ENCODE assay signal across 1 cellular context in the genomic region with DNA sequence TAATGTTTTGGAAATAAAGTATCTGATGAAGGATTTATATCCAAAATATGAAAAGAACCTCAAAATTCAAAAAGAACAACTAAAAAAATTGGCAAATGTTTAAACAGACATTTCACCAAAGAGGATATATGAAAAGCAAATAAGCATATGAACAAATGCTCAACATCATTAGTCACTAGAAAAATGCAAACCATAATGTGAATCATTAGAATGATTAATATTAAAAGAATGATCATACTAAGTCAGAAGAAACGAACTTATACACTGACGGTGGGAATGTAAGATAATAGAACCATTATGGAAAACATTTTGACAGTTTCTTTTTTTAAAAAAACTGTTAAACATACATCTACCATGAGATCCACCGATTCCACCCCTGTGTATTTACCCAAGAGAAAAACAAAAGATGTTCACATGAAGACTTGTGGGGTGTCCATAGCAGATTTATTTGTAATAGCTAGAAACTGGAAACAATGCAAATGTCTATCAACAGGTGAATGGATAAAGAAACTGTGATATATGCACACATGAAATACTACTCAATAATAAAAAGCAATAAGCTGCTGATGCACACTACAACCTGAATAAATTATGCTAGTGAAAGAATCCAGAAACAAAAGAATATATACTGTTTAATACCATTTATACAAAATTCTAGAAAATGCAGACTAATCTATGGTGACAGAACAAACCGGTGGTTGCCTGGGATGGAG.
TF ChIP-seq lines count a peak whose summit lies in the region.

No MANE protein-coding gene starts in this region.

TF ChIP-seq in SK-N-SH, 30 proteins besides CTCF, POLR2A, EP300 and RAD21 (continued from another document):
- TF ChIP-seq, protein P1, sequence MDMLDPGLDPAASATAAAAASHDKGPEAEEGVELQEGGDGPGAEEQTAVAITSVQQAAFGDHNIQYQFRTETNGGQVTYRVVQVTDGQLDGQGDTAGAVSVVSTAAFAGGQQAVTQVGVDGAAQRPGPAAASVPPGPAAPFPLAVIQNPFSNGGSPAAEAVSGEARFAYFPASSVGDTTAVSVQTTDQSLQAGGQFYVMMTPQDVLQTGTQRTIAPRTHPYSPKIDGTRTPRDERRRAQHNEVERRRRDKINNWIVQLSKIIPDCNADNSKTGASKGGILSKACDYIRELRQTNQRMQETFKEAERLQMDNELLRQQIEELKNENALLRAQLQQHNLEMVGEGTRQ (IDR thresholded peaks at IDR 0.05; ENCODE audit: borderline replicate concordance, low read depth, low read length) = no peak
- TF ChIP-seq FOXM1 (IDR thresholded peaks at IDR 0.05; ENCODE audit: low read depth) = peak; percentile 59; the same call in 1 of the 2 replicates
- TF ChIP-seq MXI1 (IDR thresholded peaks at IDR 0.05; ENCODE audit: low read depth, low read length) = no peak
- TF ChIP-seq RFX5 (IDR thresholded peaks at IDR 0.05; ENCODE audit: low read length) = no peak
- TF ChIP-seq GABPA (IDR thresholded peaks at IDR 0.05; ENCODE audit: low read depth) = no peak
- TF ChIP-seq GATA2 (CRISPR knock-in tag; IDR thresholded peaks at IDR 0.05) = no peak
- TF ChIP-seq JUND (IDR thresholded peaks at IDR 0.05) = peak; percentile 93
- TF ChIP-seq SIN3A (IDR thresholded peaks at IDR 0.05; ENCODE audit: borderline replicate concordance, low read depth, low read length) = no peak
- TF ChIP-seq, protein P2, sequence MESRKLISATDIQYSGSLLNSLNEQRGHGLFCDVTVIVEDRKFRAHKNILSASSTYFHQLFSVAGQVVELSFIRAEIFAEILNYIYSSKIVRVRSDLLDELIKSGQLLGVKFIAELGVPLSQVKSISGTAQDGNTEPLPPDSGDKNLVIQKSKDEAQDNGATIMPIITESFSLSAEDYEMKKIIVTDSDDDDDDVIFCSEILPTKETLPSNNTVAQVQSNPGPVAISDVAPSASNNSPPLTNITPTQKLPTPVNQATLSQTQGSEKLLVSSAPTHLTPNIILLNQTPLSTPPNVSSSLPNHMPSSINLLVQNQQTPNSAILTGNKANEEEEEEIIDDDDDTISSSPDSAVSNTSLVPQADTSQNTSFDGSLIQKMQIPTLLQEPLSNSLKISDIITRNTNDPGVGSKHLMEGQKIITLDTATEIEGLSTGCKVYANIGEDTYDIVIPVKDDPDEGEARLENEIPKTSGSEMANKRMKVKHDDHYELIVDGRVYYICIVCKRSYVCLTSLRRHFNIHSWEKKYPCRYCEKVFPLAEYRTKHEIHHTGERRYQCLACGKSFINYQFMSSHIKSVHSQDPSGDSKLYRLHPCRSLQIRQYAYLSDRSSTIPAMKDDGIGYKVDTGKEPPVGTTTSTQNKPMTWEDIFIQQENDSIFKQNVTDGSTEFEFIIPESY (IDR thresholded peaks at IDR 0.05; ENCODE audit: borderline replicate concordance, low read depth) = no peak
- no peak for TF ChIP-seq EZH2phosphoT487 (IDR thresholded peaks at IDR 0.05; ENCODE audit: borderline replicate concordance, low read depth)
- TF ChIP-seq, protein P3, sequence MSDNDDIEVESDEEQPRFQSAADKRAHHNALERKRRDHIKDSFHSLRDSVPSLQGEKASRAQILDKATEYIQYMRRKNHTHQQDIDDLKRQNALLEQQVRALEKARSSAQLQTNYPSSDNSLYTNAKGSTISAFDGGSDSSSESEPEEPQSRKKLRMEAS (IDR thresholded peaks at IDR 0.05; ENCODE audit: low read depth) = no peak
- TF ChIP-seq RXRA (IDR thresholded peaks at IDR 0.05; ENCODE audit: borderline replicate concordance, low read depth) = peak; percentile 5; the same call in 1 of the 2 replicates
- peak; percentile 42; the same call in 1 of the 2 replicates for TF ChIP-seq POLR2AphosphoS5 (IDR thresholded peaks at IDR 0.05; ENCODE audit: low read depth, low read length)
- TF ChIP-seq TCF12 (IDR thresholded peaks at IDR 0.05) = peak; percentile 82
- TF ChIP-seq, protein P4, sequence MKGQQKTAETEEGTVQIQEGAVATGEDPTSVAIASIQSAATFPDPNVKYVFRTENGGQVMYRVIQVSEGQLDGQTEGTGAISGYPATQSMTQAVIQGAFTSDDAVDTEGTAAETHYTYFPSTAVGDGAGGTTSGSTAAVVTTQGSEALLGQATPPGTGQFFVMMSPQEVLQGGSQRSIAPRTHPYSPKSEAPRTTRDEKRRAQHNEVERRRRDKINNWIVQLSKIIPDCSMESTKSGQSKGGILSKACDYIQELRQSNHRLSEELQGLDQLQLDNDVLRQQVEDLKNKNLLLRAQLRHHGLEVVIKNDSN (IDR thresholded peaks at IDR 0.05; ENCODE audit: borderline replicate concordance, low read depth) = no peak
- no peak for TF ChIP-seq ELF1 (IDR thresholded peaks at IDR 0.05)
- TF ChIP-seq, protein P5, sequence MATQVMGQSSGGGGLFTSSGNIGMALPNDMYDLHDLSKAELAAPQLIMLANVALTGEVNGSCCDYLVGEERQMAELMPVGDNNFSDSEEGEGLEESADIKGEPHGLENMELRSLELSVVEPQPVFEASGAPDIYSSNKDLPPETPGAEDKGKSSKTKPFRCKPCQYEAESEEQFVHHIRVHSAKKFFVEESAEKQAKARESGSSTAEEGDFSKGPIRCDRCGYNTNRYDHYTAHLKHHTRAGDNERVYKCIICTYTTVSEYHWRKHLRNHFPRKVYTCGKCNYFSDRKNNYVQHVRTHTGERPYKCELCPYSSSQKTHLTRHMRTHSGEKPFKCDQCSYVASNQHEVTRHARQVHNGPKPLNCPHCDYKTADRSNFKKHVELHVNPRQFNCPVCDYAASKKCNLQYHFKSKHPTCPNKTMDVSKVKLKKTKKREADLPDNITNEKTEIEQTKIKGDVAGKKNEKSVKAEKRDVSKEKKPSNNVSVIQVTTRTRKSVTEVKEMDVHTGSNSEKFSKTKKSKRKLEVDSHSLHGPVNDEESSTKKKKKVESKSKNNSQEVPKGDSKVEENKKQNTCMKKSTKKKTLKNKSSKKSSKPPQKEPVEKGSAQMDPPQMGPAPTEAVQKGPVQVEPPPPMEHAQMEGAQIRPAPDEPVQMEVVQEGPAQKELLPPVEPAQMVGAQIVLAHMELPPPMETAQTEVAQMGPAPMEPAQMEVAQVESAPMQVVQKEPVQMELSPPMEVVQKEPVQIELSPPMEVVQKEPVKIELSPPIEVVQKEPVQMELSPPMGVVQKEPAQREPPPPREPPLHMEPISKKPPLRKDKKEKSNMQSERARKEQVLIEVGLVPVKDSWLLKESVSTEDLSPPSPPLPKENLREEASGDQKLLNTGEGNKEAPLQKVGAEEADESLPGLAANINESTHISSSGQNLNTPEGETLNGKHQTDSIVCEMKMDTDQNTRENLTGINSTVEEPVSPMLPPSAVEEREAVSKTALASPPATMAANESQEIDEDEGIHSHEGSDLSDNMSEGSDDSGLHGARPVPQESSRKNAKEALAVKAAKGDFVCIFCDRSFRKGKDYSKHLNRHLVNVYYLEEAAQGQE (IDR thresholded peaks at IDR 0.05; ENCODE audit: low read depth, low read length) = no peak
- no peak for TF ChIP-seq FOXJ3 (CRISPR knock-in tag; IDR thresholded peaks at IDR 0.05)
- TF ChIP-seq, protein P6, sequence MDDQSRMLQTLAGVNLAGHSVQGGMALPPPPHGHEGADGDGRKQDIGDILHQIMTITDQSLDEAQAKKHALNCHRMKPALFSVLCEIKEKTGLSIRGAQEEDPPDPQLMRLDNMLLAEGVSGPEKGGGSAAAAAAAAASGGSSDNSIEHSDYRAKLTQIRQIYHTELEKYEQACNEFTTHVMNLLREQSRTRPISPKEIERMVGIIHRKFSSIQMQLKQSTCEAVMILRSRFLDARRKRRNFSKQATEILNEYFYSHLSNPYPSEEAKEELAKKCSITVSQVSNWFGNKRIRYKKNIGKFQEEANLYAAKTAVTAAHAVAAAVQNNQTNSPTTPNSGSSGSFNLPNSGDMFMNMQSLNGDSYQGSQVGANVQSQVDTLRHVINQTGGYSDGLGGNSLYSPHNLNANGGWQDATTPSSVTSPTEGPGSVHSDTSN (IDR thresholded peaks at IDR 0.05) = peak; percentile 51; the same call in 1 of the 2 replicates
- TF ChIP-seq TAF1 (IDR thresholded peaks at IDR 0.05; ENCODE audit: borderline replicate concordance, low read depth, low read length) = no peak
- TF ChIP-seq, protein P7, sequence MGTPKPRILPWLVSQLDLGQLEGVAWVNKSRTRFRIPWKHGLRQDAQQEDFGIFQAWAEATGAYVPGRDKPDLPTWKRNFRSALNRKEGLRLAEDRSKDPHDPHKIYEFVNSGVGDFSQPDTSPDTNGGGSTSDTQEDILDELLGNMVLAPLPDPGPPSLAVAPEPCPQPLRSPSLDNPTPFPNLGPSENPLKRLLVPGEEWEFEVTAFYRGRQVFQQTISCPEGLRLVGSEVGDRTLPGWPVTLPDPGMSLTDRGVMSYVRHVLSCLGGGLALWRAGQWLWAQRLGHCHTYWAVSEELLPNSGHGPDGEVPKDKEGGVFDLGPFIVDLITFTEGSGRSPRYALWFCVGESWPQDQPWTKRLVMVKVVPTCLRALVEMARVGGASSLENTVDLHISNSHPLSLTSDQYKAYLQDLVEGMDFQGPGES (IDR thresholded peaks at IDR 0.05; ENCODE audit: low read depth, low read length) = no peak
- no peak for TF ChIP-seq RCOR1 (IDR thresholded peaks at IDR 0.05; ENCODE audit: low read length)
- peak; percentile 67; the same call in 1 of the 2 replicates for TF ChIP-seq NFIC (IDR thresholded peaks at IDR 0.05; ENCODE audit: borderline replicate concordance)
- peak; percentile 94 for TF ChIP-seq FOSL2 (IDR thresholded peaks at IDR 0.05; ENCODE audit: borderline replicate concordance, low read depth)
- peak; percentile 61; the same call in 1 of the 2 replicates for TF ChIP-seq TEAD4 (IDR thresholded peaks at IDR 0.05; ENCODE audit: borderline replicate concordance, insufficient read depth)
- TF ChIP-seq MEF2A (IDR thresholded peaks at IDR 0.05; ENCODE audit: borderline replicate concordance, low read depth) = no peak
- no peak for TF ChIP-seq NRF1 (IDR thresholded peaks at IDR 0.05; ENCODE audit: low read depth, low read length)
